ENCODE assay signal across 2 cellular contexts in the genomic region with DNA sequence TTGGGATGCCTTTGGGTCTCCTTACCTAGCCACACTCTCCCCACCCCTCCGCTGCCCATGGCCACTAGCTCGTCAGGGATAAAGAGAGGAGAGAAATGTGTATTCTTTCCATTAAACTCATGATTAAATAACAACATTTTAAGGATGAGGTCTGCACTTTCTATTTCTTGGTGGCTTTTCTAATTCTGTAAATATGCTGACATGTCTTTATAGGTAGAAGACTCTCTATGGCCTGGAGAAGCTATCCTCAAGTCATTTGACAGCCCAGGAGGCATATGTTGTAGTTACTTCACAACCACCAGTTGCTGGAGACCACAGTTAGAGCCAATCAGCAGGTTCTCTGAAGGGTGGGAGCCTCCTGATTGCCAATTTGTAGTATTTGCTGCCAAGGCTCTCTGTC.
TF ChIP-seq lines count a peak whose summit lies in the region.

No MANE protein-coding gene starts in this region.

TF ChIP-seq in HepG2, 621 proteins besides CTCF, POLR2A, EP300 and RAD21 (continued from another document):
- TF ChIP-seq MAFK (conservative IDR thresholded peaks at IDR 0.05 in 1 of 2, IDR thresholded peaks at IDR 0.05 in 1 of 2; ENCODE audit: low read length in 2 of 2) (peak; percentile 41 to 75), ZSCAN12 (CRISPR knock-in tag; IDR thresholded peaks at IDR 0.05) (no peak), JUN (CRISPR knock-in tag; IDR thresholded peaks at IDR 0.05) (no peak), NFYC (CRISPR knock-in tag; IDR thresholded peaks at IDR 0.05) (no peak), NFYB (CRISPR knock-in tag; IDR thresholded peaks at IDR 0.05) (no peak), MAFF (IDR thresholded peaks at IDR 0.05; ENCODE audit: low read depth, low read length) (peak; percentile 72), ZNF230 (CRISPR knock-in tag; IDR thresholded peaks at IDR 0.05) (no peak), ZNF350 (CRISPR knock-in tag; IDR thresholded peaks at IDR 0.05; ENCODE audit: borderline replicate concordance, low read depth) (no peak)
- TF ChIP-seq, protein P1, sequence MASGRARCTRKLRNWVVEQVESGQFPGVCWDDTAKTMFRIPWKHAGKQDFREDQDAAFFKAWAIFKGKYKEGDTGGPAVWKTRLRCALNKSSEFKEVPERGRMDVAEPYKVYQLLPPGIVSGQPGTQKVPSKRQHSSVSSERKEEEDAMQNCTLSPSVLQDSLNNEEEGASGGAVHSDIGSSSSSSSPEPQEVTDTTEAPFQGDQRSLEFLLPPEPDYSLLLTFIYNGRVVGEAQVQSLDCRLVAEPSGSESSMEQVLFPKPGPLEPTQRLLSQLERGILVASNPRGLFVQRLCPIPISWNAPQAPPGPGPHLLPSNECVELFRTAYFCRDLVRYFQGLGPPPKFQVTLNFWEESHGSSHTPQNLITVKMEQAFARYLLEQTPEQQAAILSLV (CRISPR knock-in tag; IDR thresholded peaks at IDR 0.05; ENCODE audit: borderline replicate concordance): no peak
- TF ChIP-seq, protein P2, sequence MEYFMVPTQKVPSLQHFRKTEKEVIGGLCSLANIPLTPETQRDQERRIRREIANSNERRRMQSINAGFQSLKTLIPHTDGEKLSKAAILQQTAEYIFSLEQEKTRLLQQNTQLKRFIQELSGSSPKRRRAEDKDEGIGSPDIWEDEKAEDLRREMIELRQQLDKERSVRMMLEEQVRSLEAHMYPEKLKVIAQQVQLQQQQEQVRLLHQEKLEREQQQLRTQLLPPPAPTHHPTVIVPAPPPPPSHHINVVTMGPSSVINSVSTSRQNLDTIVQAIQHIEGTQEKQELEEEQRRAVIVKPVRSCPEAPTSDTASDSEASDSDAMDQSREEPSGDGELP (IDR thresholded peaks at IDR 0.05; ENCODE audit: borderline replicate concordance, low read depth): no peak

TF ChIP-seq in K562, 482 proteins besides CTCF, POLR2A, EP300 and RAD21 (continued from another document):
- TF ChIP-seq, protein P3, sequence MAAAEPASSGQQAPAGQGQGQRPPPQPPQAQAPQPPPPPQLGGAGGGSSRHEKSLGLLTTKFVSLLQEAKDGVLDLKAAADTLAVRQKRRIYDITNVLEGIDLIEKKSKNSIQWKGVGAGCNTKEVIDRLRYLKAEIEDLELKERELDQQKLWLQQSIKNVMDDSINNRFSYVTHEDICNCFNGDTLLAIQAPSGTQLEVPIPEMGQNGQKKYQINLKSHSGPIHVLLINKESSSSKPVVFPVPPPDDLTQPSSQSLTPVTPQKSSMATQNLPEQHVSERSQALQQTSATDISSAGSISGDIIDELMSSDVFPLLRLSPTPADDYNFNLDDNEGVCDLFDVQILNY (CRISPR knock-in tag; IDR thresholded peaks at IDR 0.05): no peak
- no peak for TF ChIP-seq ZNF239 (CRISPR knock-in tag; IDR thresholded peaks at IDR 0.05)
- no peak for TF ChIP-seq ZNF561 (CRISPR knock-in tag; conservative IDR thresholded peaks at IDR 0.05)
- TF ChIP-seq MAFG (tag; conservative IDR thresholded peaks at IDR 0.05): peak; percentile 73
- peak; percentile 67 for TF ChIP-seq MAFF (IDR thresholded peaks at IDR 0.05; ENCODE audit: low read length)
- TF ChIP-seq C11orf30 (IDR thresholded peaks at IDR 0.05; ENCODE audit: low read depth): peak; percentile 78
- peak; percentile 93 for TF ChIP-seq ZNF316 (IDR thresholded peaks at IDR 0.05)
- TF ChIP-seq, protein P4, sequence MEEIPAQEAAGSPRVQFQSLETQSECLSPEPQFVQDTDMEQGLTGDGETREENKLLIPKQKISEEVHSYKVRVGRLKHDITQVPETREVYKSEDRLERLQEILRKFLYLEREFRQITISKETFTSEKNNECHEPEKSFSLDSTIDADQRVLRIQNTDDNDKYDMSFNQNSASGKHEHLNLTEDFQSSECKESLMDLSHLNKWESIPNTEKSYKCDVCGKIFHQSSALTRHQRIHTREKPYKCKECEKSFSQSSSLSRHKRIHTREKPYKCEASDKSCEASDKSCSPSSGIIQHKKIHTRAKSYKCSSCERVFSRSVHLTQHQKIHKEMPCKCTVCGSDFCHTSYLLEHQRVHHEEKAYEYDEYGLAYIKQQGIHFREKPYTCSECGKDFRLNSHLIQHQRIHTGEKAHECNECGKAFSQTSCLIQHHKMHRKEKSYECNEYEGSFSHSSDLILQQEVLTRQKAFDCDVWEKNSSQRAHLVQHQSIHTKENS (CRISPR knock-in tag; IDR thresholded peaks at IDR 0.05): no peak
